In genomic region chr17:44006581-44007345, GRCh38 we compare ENCODE assay signal across 8 cellular contexts. TPM values are rescaled to one million over a fixed set of nuclear protein-coding genes. Genes with fewer than 3 reads are reported as not detected.
A peak's percentile ranks its signal among the peaks of the same experiment; 100 is the strongest.
DNase-seq lines count a peak whose midpoint lies in the region; ATAC-seq, FAIRE-seq and TF ChIP-seq lines count a peak whose summit lies in the region.

No MANE protein-coding gene starts in this region.

- H3K27me3 ChIP-seq in duodenal mucosa (ENCODE audit: control insufficient read depth in 1 of 2, insufficient read depth in 2 of 2, low read length in 2 of 2): peaks cover 0 to 4% of the 10 kb centered on the region in 2 donors
- peaks cover 23% of the 10 kb centered on the region for H3K27me3 ChIP-seq in lower lobe of right lung (ENCODE audit: low read depth)

- DNase-seq in NCI-H82 (lab: John Stamatoyannopoulos, UW): peak; percentile 100
- DNase-seq in activated CD4-positive, alpha-beta T cell treated with anti-CD3 and anti-CD28 coated beads, Interleukin-2, amount 50 U/mL, for 4 hours: peak; percentile 98
- DNase-seq in lower lobe of right lung: peak; percentile 100
- DNase-seq in stimulated activated CD4-positive, alpha-beta T cell treated with anti-CD3 and anti-CD28 coated beads, Interleukin-4, amount 100 ng/mL, for 4 hours: peak; percentile 97 to 98

- H3K36me3 ChIP-seq in duodenal mucosa (ENCODE audit: control insufficient read depth in 1 of 2, insufficient read depth in 2 of 2, low read length in 2 of 2): peaks cover 21 to 29% of the 10 kb centered on the region in 2 donors
- H3K36me3 ChIP-seq in lower lobe of right lung: peaks cover 21% of the 10 kb centered on the region

- H3K4me3 ChIP-seq in duodenal mucosa (ENCODE audit: low read depth in 1 of 2, low read length in 2 of 2) (peak overlapping the region; percentile 82 to 86), lower lobe of right lung (peak overlapping the region; percentile 58)

- H3K27ac ChIP-seq in duodenal mucosa (ENCODE audit: low read depth, low read length) (peak overlapping the region; percentile 89), lower lobe of right lung (peak overlapping the region; percentile 59)

- peak overlapping the region; percentile 75 to 86 for H3K9ac ChIP-seq in duodenal mucosa (ENCODE audit: low read depth in 1 of 2, low read length in 2 of 2)

- peak; percentile 77 for FAIRE-seq in A204.1 (lab: Jason Lieb, UNC)

- intact Hi-C loops in lower lobe of right lung (cut with DNase I): no loop called here

- peak; percentile 50 for TF ChIP-seq CTCF in lower lobe of right lung (IDR thresholded peaks at IDR 0.05)

- H3K4me1 ChIP-seq in duodenal mucosa (ENCODE audit: control insufficient read depth in 1 of 2, insufficient read depth in 2 of 2, low read length in 2 of 2) (peaks cover 13 to 24% of the 10 kb centered on the region in 2 donors), lower lobe of right lung (peaks cover 38% of the 10 kb centered on the region)

- no peaks in the 10 kb centered on the region for H3K9me3 ChIP-seq in duodenal mucosa (ENCODE audit: control insufficient read depth in 1 of 2, low read length in 2 of 2)
- no peaks in the 10 kb centered on the region for H3K9me3 ChIP-seq in lower lobe of right lung

- ATAC-seq in GM18867 (IDR thresholded peaks at IDR 0.05; ENCODE audit: unreplicated experiment): peak; percentile 71
- ATAC-seq in HG03571 (IDR thresholded peaks at IDR 0.05; ENCODE audit: unreplicated experiment): peak; percentile 59
- peak; percentile 93 to 96 for ATAC-seq in lower lobe of right lung

RNA-seq across cellular contexts. Expression of gene NAGS, which starts 2.3 kb away (rescaled TPM):
- total RNA-seq in lower lobe of right lung: 6.4 TPM

RNA-seq across cellular contexts. Expression of gene TMEM101, which starts 8.0 kb away (rescaled TPM):
- total RNA-seq in lower lobe of right lung: 28.4 TPM

RNA-seq across cellular contexts. Expression of gene PYY, which starts 53.0 kb away (rescaled TPM):
- total RNA-seq in lower lobe of right lung: not detected

RNA-seq across cellular contexts. Expression of gene LSM12, which starts 59.7 kb away (rescaled TPM):
- 39.1 TPM for total RNA-seq in lower lobe of right lung

Comparison
In these comparisons a context has a peak if more than half of its experiments do, and no peak if none do; other contexts are left out.
1. Peak in every context shown above with its lines: DNase-seq, ATAC-seq, H3K4me3 ChIP-seq and H3K27ac ChIP-seq.